ENCODE assay signal across 9 cellular contexts in the genomic region with DNA sequence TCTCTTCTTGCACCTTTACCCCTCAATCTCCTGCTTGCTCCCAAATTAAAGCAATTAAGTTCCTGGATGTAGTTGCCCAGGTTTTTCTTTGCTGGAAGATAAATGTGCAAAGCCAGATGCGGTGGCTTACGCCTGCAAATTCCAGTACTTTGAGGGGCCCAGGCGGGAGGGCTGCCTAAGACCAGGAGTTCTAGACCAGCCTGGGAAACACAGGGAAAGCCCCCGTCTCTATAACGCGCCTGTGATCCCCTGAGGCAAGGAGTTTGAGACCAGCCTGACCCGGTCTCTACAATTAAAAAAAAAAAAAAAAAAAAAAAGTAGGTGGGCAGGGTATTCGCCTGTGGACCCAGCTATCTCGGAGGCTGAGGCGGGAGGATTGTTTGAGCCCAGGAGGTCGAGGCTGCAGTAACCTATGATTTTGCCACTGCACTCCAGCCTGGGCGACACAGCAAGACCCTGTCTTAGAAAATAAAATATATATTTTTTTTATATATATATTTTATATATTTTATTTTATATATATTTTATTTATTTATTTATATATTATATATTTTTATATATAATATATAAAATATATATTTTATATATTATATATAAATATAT. TPM values are rescaled to one million over a fixed set of nuclear protein-coding genes. Genes with fewer than 3 reads are reported as not detected.
DNase-seq lines count a peak whose midpoint lies in the region; ATAC-seq and TF ChIP-seq lines count a peak whose summit lies in the region.
"Had no signal": no experiment of that assay in that cellular context is flagged by ENCODE, and none has a peak within 500 bp of the region (broad histone marks: within the 10 kb centered on the region; RNA-seq: fewer than 3 reads in every experiment).

No MANE protein-coding gene starts in this region.

- H3K4me3 Mint-ChIP-seq in HFFc6 (peak overlapping the region; percentile 36; the same call in 1 of the 2 replicates), MCF 10A (ENCODE audit: unreplicated experiment) (peak overlapping the region; percentile 8), naive B cell (peak overlapping the region in 7 of 8 donors; percentile 68 to 92 (median 82))

- peaks cover 17% of the 10 kb centered on the region for H3K27me3 Mint-ChIP-seq in HFFc6 (ENCODE audit: insufficient read depth)
- H3K27me3 Mint-ChIP-seq in MCF 10A (ENCODE audit: insufficient read depth, unreplicated experiment) = peaks cover 9% of the 10 kb centered on the region
- H3K27me3 Mint-ChIP-seq in naive B cell = peaks cover 25 to 31% (median 27%) of the 10 kb centered on the region in 3 donors

- no peak overlapping the region for H3K27ac ChIP-seq in ACC112 (ENCODE audit: low read depth, low read length)
- H3K27ac ChIP-seq: gastroesophageal sphincter had no signal

- H3K36me3 ChIP-seq in ACC112 (ENCODE audit: insufficient read depth, low read length) = no peaks in the 10 kb centered on the region
- H3K36me3 ChIP-seq: gastroesophageal sphincter had no signal

- POLR2A ChIA-PET in MCF 10A (lab: Yijun Ruan, JAX) = no interaction called here

- H3K27ac Mint-ChIP-seq in HFFc6 (no peak overlapping the region), MCF 10A (ENCODE audit: low read depth, unreplicated experiment) (no peak overlapping the region), naive B cell (peak overlapping the region in 1 of 6 donors; percentile 89)

- H3K36me3 Mint-ChIP-seq in HFFc6 (ENCODE audit: low read depth) (no peaks in the 10 kb centered on the region), MCF 10A (ENCODE audit: insufficient read depth, unreplicated experiment) (no peaks in the 10 kb centered on the region), naive B cell (no peaks in the 10 kb centered on the region)

- no peak for ATAC-seq in naive B cell (ENCODE audit: low read depth in 2 of 2)
- no peak for ATAC-seq in GM21529 (IDR thresholded peaks at IDR 0.05; ENCODE audit: unreplicated experiment)
- no peak for ATAC-seq in GM19452 (IDR thresholded peaks at IDR 0.05; ENCODE audit: unreplicated experiment)

- peaks cover 55% of the 10 kb centered on the region for H3K27me3 ChIP-seq in ACC112 (ENCODE audit: insufficient read depth, low read length)
- H3K27me3 ChIP-seq: gastroesophageal sphincter had no signal

- H3K4me3 ChIP-seq in ACC112 (ENCODE audit: low read depth, low read length) = peak overlapping the region; percentile 65

- BruUV-seq in MCF 10A (replicated peaks; lab: Mats Ljungman, UMichigan) = no TSS peak

- CTCF ChIA-PET in MCF 10A (lab: Yijun Ruan, JAX) = interaction anchor here (1.0 to 1.3 kb wide), 2 partner anchors 17 to 75 kb away, joined by 3 to 5 read pairs; no protein-coding TSS in a partner anchor

- intact Hi-C loops in MCF 10A (cut with micrococcal nuclease) = no loop called here

- H3K9me3 Mint-ChIP-seq in HFFc6 (no peaks in the 10 kb centered on the region), MCF 10A (ENCODE audit: unreplicated experiment) (no peaks in the 10 kb centered on the region), naive B cell (no peaks in the 10 kb centered on the region)

- peak overlapping the region; percentile 22 for H2AFZ ChIP-seq in ACC112 (ENCODE audit: low read length, unreplicated experiment)

- no peak for TF ChIP-seq CTCF in HFFc6 (IDR thresholded peaks at IDR 0.05)
- TF ChIP-seq CTCF in MCF 10A (IDR thresholded peaks at IDR 0.05; ENCODE audit: unreplicated experiment) = no peak

- H3K4me1 Mint-ChIP-seq in HFFc6 (ENCODE audit: low read depth) = peaks cover 14% of the 10 kb centered on the region; the same call in 1 of the 2 replicates
- H3K4me1 Mint-ChIP-seq in MCF 10A (ENCODE audit: insufficient read depth, unreplicated experiment) = peaks cover 4% of the 10 kb centered on the region
- H3K4me1 Mint-ChIP-seq in naive B cell = peaks cover 17 to 26% (median 25%) of the 10 kb centered on the region in 3 donors

- peaks cover 6% of the 10 kb centered on the region for H3K4me1 ChIP-seq in ACC112 (ENCODE audit: control insufficient read depth, insufficient read depth, low read length, unreplicated experiment)

- no peak for DNase-seq in HFFc6
- DNase-seq in MCF 10A (ENCODE audit: unreplicated experiment) = no peak
- no peak for DNase-seq in naive B cell
- DNase-seq in NCI-H2081 treated with DMSO at 0.1 percent for 48 hours (lab: John Stamatoyannopoulos, UW) = no peak
- no peak for DNase-seq in NOMO-1 treated with dmso at 0.1 percent for 144 hours (lab: John Stamatoyannopoulos, UW; ENCODE audit: unreplicated experiment)

- H3K79me2 ChIP-seq in ACC112 (ENCODE audit: control insufficient read depth, insufficient read depth, low read length, unreplicated experiment) = no peaks in the 10 kb centered on the region

RNA-seq across cellular contexts. Expression of gene DCDC2, which starts 0.5 kb away (rescaled TPM):
- total RNA-seq in HFFc6 (2021; fragmentation: NEBNext Ultra II Directional; extraction: Animal tissue kit (Norgen Biotek cat#: 25700)) = not detected
- 0.52 TPM in 1 of 2 replicates, not detected in the other for total RNA-seq in MCF 10A (2022)
- polyA plus RNA-seq in naive B cell (ENCODE audit: low read depth in 6 of 6) = not detected

RNA-seq across cellular contexts. Expression of gene MRS2, which starts 44.4 kb away (rescaled TPM):
- 10 to 100 TPM; 14.7 to 21.1 (median 16.9) TPM for total RNA-seq in HFFc6 (2021; fragmentation: NEBNext Ultra II Directional; extraction: Animal tissue kit (Norgen Biotek cat#: 25700))
- 21.2 and 23.0 TPM in 2 replicates for total RNA-seq in MCF 10A (2022)
- 10 to 100 TPM; 17.3 to 31.6 (median 19.3) TPM for polyA plus RNA-seq in naive B cell (ENCODE audit: low read depth in 6 of 6)

Comparison
In these comparisons a context has a peak if more than half of its experiments do, and no peak if none do; other contexts are left out.
1. H3K4me3 Mint-ChIP-seq: peak in every context shown above with its lines; median percentile 82 in naive B cell; 36 in HFFc6; 8 in MCF 10A.